11 cellular contexts compared by ENCODE assay signal in genomic region chr9:4048441-4048840, GRCh38.
DNase-seq lines count a peak whose midpoint lies in the region; ATAC-seq, FAIRE-seq and TF ChIP-seq lines count a peak whose summit lies in the region.
"Had no signal": no experiment of that assay in that cellular context is flagged by ENCODE, and none has a peak within 500 bp of the region (broad histone marks: within the 10 kb centered on the region; RNA-seq: fewer than 3 reads in every experiment).

No MANE protein-coding gene starts in this region.

- H3K27me3 ChIP-seq in HCT116 (ENCODE audit: insufficient read depth, low read length) (no peaks in the 10 kb centered on the region), astrocyte (ENCODE audit: insufficient read depth, low read length) (no peaks in the 10 kb centered on the region)

- no peak overlapping the region for H3K4me3 Mint-ChIP-seq in astrocyte (ENCODE audit: unreplicated experiment)
- H3K4me3 Mint-ChIP-seq in activated T-helper 2 cell treated with anti-CD3 and anti-CD28 coated beads, Interferon-gamma antibody, Interleukin-2, Interleukin-4, amounts not matched to agents 10 μg/mL and 5 μg/mL and 100 μg/mL, durations not matched to agents 14 hours and 24 hours and 36 hours (ENCODE audit: low read depth), result no peak overlapping the region
- H3K4me3 Mint-ChIP-seq: stimulated activated naive B cell treated with anti-CD40 and anti-IgM and Interleukin-4, amounts not matched to agents 10 μg/mL and 1 μg/mL and 100 μg/mL, for 72 hours; T-cell had no signal

- TF ChIP-seq CTCF in AG09319 (IDR thresholded peaks at IDR 0.05; ENCODE audit: low read depth, low read length) (peak; percentile 59), HCT116 (IDR thresholded peaks at IDR 0.05 in 2 of 3, conservative IDR thresholded peaks at IDR 0.05 in 1 of 3; ENCODE audit: borderline replicate concordance in 1 of 3, insufficient read depth in 1 of 3, low read depth in 2 of 3, low read length in 2 of 3) (peak; percentile 22 to 61 (median 58); a peak in 5 of 6 replicates), astrocyte (IDR thresholded peaks at IDR 0.05; ENCODE audit: insufficient read depth, low read depth, low read length) (peak; percentile 50)

- peak; percentile 56 for TF ChIP-seq RAD21 in HCT116 (IDR thresholded peaks at IDR 0.05; ENCODE audit: low read depth)

- no peak overlapping the region for H3K4me3 ChIP-seq in HCT116 (replicated peaks in 1 of 2; ENCODE audit: low read depth in 1 of 2, low read length in 2 of 2)
- no peak overlapping the region for H3K4me3 ChIP-seq in astrocyte (ENCODE audit: insufficient read depth, low read depth, low read length)

- no peak for TF ChIP-seq POLR2A in HCT116 (IDR thresholded peaks at IDR 0.05; ENCODE audit: borderline replicate concordance, extremely low read depth, insufficient read depth, insufficient read length)

- H3K36me3 ChIP-seq in HCT116 (ENCODE audit: control insufficient read depth in 1 of 2, insufficient read depth in 2 of 2, low read length in 2 of 2) (no peaks in the 10 kb centered on the region), astrocyte (ENCODE audit: insufficient read depth, low read length) (no peaks in the 10 kb centered on the region)

- H3K36me3 Mint-ChIP-seq in astrocyte (ENCODE audit: low read depth, unreplicated experiment), result peaks cover 12% of the 10 kb centered on the region
- H3K36me3 Mint-ChIP-seq in activated T-helper 2 cell treated with anti-CD3 and anti-CD28 coated beads, Interferon-gamma antibody, Interleukin-2, Interleukin-4, amounts not matched to agents 10 μg/mL and 5 μg/mL and 100 μg/mL, durations not matched to agents 14 hours and 24 hours and 36 hours (ENCODE audit: low read depth), result no peaks in the 10 kb centered on the region
- H3K36me3 Mint-ChIP-seq: T-cell had no signal

- H3K79me2 ChIP-seq in HCT116 (ENCODE audit: insufficient read depth, low read length) (no peaks in the 10 kb centered on the region), astrocyte (ENCODE audit: insufficient read depth, low read length) (peaks cover 29% of the 10 kb centered on the region)

- no peaks in the 10 kb centered on the region for H3K9me2 ChIP-seq in HCT116 (ENCODE audit: insufficient read depth)

- RAD21 ChIA-PET in HCT116 (lab: Charles Lee; ENCODE audit: low non-redundant PET in 1 of 2, low total read pairs in 2 of 2, uncharacterized antibody in 2 of 2, unreplicated experiment in 2 of 2), result no interaction called here

- peaks cover 14% of the 10 kb centered on the region for H3K4me1 Mint-ChIP-seq in astrocyte (ENCODE audit: low read depth, unreplicated experiment)
- peaks cover 2% of the 10 kb centered on the region for H3K4me1 Mint-ChIP-seq in activated T-helper 2 cell treated with anti-CD3 and anti-CD28 coated beads, Interferon-gamma antibody, Interleukin-2, Interleukin-4, amounts not matched to agents 10 μg/mL and 5 μg/mL and 100 μg/mL, durations not matched to agents 14 hours and 24 hours and 36 hours (ENCODE audit: low read depth)
- H3K4me1 Mint-ChIP-seq: stimulated activated naive B cell treated with anti-CD40 and anti-IgM and Interleukin-4, amounts not matched to agents 10 μg/mL and 1 μg/mL and 100 μg/mL, for 72 hours; T-cell had no signal

- H3K4me2 ChIP-seq in HCT116 (ENCODE audit: low read length), result no peak overlapping the region
- H3K4me2 ChIP-seq in astrocyte (ENCODE audit: low read length), result no peak overlapping the region

- H3K9me3 Mint-ChIP-seq in astrocyte (ENCODE audit: unreplicated experiment), result peaks cover 4% of the 10 kb centered on the region
- H3K9me3 Mint-ChIP-seq in activated T-helper 2 cell treated with anti-CD3 and anti-CD28 coated beads, Interferon-gamma antibody, Interleukin-2, Interleukin-4, amounts not matched to agents 10 μg/mL and 5 μg/mL and 100 μg/mL, durations not matched to agents 14 hours and 24 hours and 36 hours, result peaks cover 3% of the 10 kb centered on the region

- POLR2A ChIA-PET in HCT116 (lab: Charles Lee), result no interaction called here

- intact Hi-C loops in HCT116 (cut with micrococcal nuclease), result no loop called here
- intact Hi-C loops in activated T-helper 2 cell treated with anti-CD3 and anti-CD28 coated beads, Interferon-gamma antibody, Interleukin-2, Interleukin-4, amounts not matched to agents 10 μg/mL and 5 μg/mL and 100 μg/mL, durations not matched to agents 14 hours and 24 hours and 36 hours (cut with micrococcal nuclease), result no loop called here

- no peaks in the 10 kb centered on the region for H3K9me3 ChIP-seq in HCT116 (ENCODE audit: control insufficient read depth in 1 of 2, insufficient read depth in 1 of 2, low read depth in 1 of 2, low read length in 2 of 2)
- H3K9me3 ChIP-seq in astrocyte (ENCODE audit: insufficient read depth, low read depth, low read length), result no peaks in the 10 kb centered on the region

- no peak overlapping the region for H3K27ac Mint-ChIP-seq in astrocyte (ENCODE audit: unreplicated experiment)
- H3K27ac Mint-ChIP-seq in activated T-helper 2 cell treated with anti-CD3 and anti-CD28 coated beads, Interferon-gamma antibody, Interleukin-2, Interleukin-4, amounts not matched to agents 10 μg/mL and 5 μg/mL and 100 μg/mL, durations not matched to agents 14 hours and 24 hours and 36 hours, result no peak overlapping the region
- H3K27ac Mint-ChIP-seq: stimulated activated naive B cell treated with anti-CD40 and anti-IgM and Interleukin-4, amounts not matched to agents 10 μg/mL and 1 μg/mL and 100 μg/mL, for 72 hours; T-cell had no signal

- DNase-seq in AG09319 (ENCODE audit: extremely low read depth, low read depth) (peak; percentile 12), HCT116 (ENCODE audit: low read depth, low spot score) (no peak), astrocyte (ENCODE audit: low read depth) (peak; percentile 39), kidney glomerular epithelial cell (lab: John Stamatoyannopoulos, UW) (peak; percentile 11), activated T-cell treated with anti-CD3 and anti-CD28 coated beads for 4 hours (no peak)
- DNase-seq in activated T-helper 2 cell treated with anti-CD3 and anti-CD28 coated beads, Interferon-gamma antibody, Interleukin-2, Interleukin-4, amounts not matched to agents 10 μg/mL and 5 μg/mL and 100 μg/mL, durations not matched to agents 14 hours and 24 hours and 36 hours (ENCODE audit: low spot score), result no peak
- DNase-seq: stimulated activated naive B cell treated with anti-CD40 and anti-IgM and Interleukin-4, amounts not matched to agents 10 μg/mL and 1 μg/mL and 100 μg/mL, for 72 hours; T-cell had no signal

- no peaks in the 10 kb centered on the region for H3K27me3 Mint-ChIP-seq in astrocyte (ENCODE audit: low read depth, unreplicated experiment)
- H3K27me3 Mint-ChIP-seq in activated T-helper 2 cell treated with anti-CD3 and anti-CD28 coated beads, Interferon-gamma antibody, Interleukin-2, Interleukin-4, amounts not matched to agents 10 μg/mL and 5 μg/mL and 100 μg/mL, durations not matched to agents 14 hours and 24 hours and 36 hours (ENCODE audit: low read depth), result no peaks in the 10 kb centered on the region

- CTCF ChIA-PET in HCT116 (lab: Charles Lee), result no interaction called here

- ATAC-seq in HCT116 (peak; percentile 87), GM19397 (IDR thresholded peaks at IDR 0.05; ENCODE audit: unreplicated experiment) (no peak), HG03354 (IDR thresholded peaks at IDR 0.05; ENCODE audit: poor library complexity, severe bottlenecking, unreplicated experiment) (no peak)
- ATAC-seq: stimulated activated naive B cell treated with anti-CD40 and anti-IgM and Interleukin-4, amounts not matched to agents 10 μg/mL and 1 μg/mL and 100 μg/mL, for 72 hours; T-cell had no signal

- FAIRE-seq in astrocyte (lab: Jason Lieb, UNC), result no peak

- H3K27ac ChIP-seq in HCT116 (ENCODE audit: low read depth, low read length) (no peak overlapping the region), astrocyte (ENCODE audit: low read depth, low read length) (no peak overlapping the region)
- H3K27ac ChIP-seq: HL-60 had no signal

- no TSS peak for BruUV-seq in HCT116 (replicated peaks; lab: Mats Ljungman, UMichigan)

- H3K4me1 ChIP-seq in HCT116 (ENCODE audit: control insufficient read depth in 1 of 2, insufficient read depth in 2 of 2, low read length in 2 of 2) (peaks cover 0 to 4% of the 10 kb centered on the region in 2 experiments; a peak in 1 of 4 replicates), astrocyte (ENCODE audit: insufficient read depth, low read length) (peaks cover 3% of the 10 kb centered on the region)

- no peaks in the 10 kb centered on the region for H4K20me1 ChIP-seq in HCT116 (ENCODE audit: insufficient read depth)
- H4K20me1 ChIP-seq in astrocyte (ENCODE audit: insufficient read depth, low read length), result peaks cover 37% of the 10 kb centered on the region

- H2AFZ ChIP-seq in HCT116 (ENCODE audit: low read depth, low read length, poor library complexity, severe bottlenecking) (no peak overlapping the region), astrocyte (ENCODE audit: low read depth, low read length) (no peak overlapping the region)

- no peak overlapping the region for H3K9ac ChIP-seq in HCT116 (ENCODE audit: low read length)
- no peak overlapping the region for H3K9ac ChIP-seq in astrocyte (ENCODE audit: low read length)

TF ChIP-seq in HCT116, 20 proteins besides CTCF, POLR2A, EP300 and RAD21 (continues in another document):
- TF ChIP-seq CEBPB (IDR thresholded peaks at IDR 0.05; ENCODE audit: low read depth) (no peak), YY1 (IDR thresholded peaks at IDR 0.05; ENCODE audit: extremely low read depth, insufficient replicate concordance, low read depth, low read length) (no peak), JUND (IDR thresholded peaks at IDR 0.05) (no peak), MAX (IDR thresholded peaks at IDR 0.05) (no peak), ZBTB33 (IDR thresholded peaks at IDR 0.05; ENCODE audit: extremely low read depth, insufficient replicate concordance, low read length) (no peak), SIN3A (IDR thresholded peaks at IDR 0.05; ENCODE audit: low read depth) (no peak), FOSL1 (IDR thresholded peaks at IDR 0.05; ENCODE audit: low read depth) (no peak), EZH2 (IDR thresholded peaks at IDR 0.05) (no peak)

Comparison
In these comparisons a context has a peak if more than half of its experiments do, and no peak if none do; other contexts are left out.
1. DNase-seq: peak in AG09319 (single experiment), astrocyte (single experiment) and kidney glomerular epithelial cell (single experiment); none in HCT116 (single experiment), activated T-helper 2 cell treated with anti-CD3 and anti-CD28 coated beads, Interferon-gamma antibody, Interleukin-2, Interleukin-4, amounts not matched to agents 10 μg/mL and 5 μg/mL and 100 μg/mL, durations not matched to agents 14 hours and 24 hours and 36 hours (single experiment) and activated T-cell treated with anti-CD3 and anti-CD28 coated beads for 4 hours (single experiment).
2. Peak in every context shown above with its lines, with median percentiles within 50 percentile points of each other: CTCF ChIP-seq.